Comparison of ENCODE assay signal across 1 cellular context in genomic region chr12:52870361-52871290, GRCh38.
TF ChIP-seq lines count a peak whose summit lies in the region.

No MANE protein-coding gene starts in this region.

TF ChIP-seq in K562, 482 proteins besides CTCF, POLR2A, EP300 and RAD21 (continued from another document and continues in another):
- TF ChIP-seq CHAMP1 (IDR thresholded peaks at IDR 0.05) (no peak), SIN3B (IDR thresholded peaks at IDR 0.05; ENCODE audit: low read depth) (0 out of 2 replicates have a peak, but pooled peaks have one; percentile 14), JUND (IDR thresholded peaks at IDR 0.05; ENCODE audit: borderline replicate concordance, low read depth, low read length) (peak; percentile 51; the same call in 1 of the 2 replicates), JUND (tag; IDR thresholded peaks at IDR 0.05; ENCODE audit: borderline replicate concordance, low read depth, low read length) (no peak), RB1 (IDR thresholded peaks at IDR 0.05; ENCODE audit: low read depth) (peak; percentile 63; the same call in 1 of the 2 replicates), BHLHE40 (IDR thresholded peaks at IDR 0.05; ENCODE audit: low read length) (0 out of 2 replicates have a peak, but pooled peaks have one; percentile 32), STAT5B (CRISPR knock-in tag; IDR thresholded peaks at IDR 0.05) (no peak), ZC3H11A (IDR thresholded peaks at IDR 0.05; ENCODE audit: low read depth, low read length) (no peak), ZNF699 (CRISPR knock-in tag; IDR thresholded peaks at IDR 0.05; ENCODE audit: insufficient replicate concordance) (no peak), TSC22D4 (tag; IDR thresholded peaks at IDR 0.05) (no peak), CREM (IDR thresholded peaks at IDR 0.05; ENCODE audit: low read depth) (0 out of 2 replicates have a peak, but pooled peaks have one; percentile 18), NFE2L1 (tag; IDR thresholded peaks at IDR 0.05; ENCODE audit: borderline replicate concordance, low read depth) (no peak), HNRNPH1 (optimal IDR thresholded peaks at IDR 0.05; ENCODE audit: low read depth, low read length) (no peak), FOXM1 (IDR thresholded peaks at IDR 0.05; ENCODE audit: low read depth) (no peak), FOXM1 (CRISPR knock-in tag; IDR thresholded peaks at IDR 0.05; ENCODE audit: low read depth) (no peak), CBX1 (IDR thresholded peaks at IDR 0.05; ENCODE audit: low read depth) (no peak), PHB (CRISPR knock-in tag; IDR thresholded peaks at IDR 0.05) (no peak), ZNF24 (IDR thresholded peaks at IDR 0.05) (no peak), SMC3 (conservative IDR thresholded peaks at IDR 0.05; ENCODE audit: insufficient read depth, low read depth, low read length) (peak; percentile 95), TBL1XR1 (IDR thresholded peaks at IDR 0.05; ENCODE audit: low read length in 2 of 2) (0 out of 4 replicates have a peak, but pooled peaks of 1 of the 2 experiments have one; percentile 6), YY1 (IDR thresholded peaks at IDR 0.05; ENCODE audit: borderline replicate concordance in 1 of 3, control insufficient read depth in 1 of 3, extremely low read depth in 1 of 3, insufficient read depth in 3 of 3, insufficient read length in 1 of 3, insufficient replicate concordance in 2 of 3, low read depth in 1 of 3, low read length in 2 of 3) (peak in 1 of 3 experiments; percentile 47), NFRKB (IDR thresholded peaks at IDR 0.05; ENCODE audit: low read depth) (no peak), STAT6 (CRISPR knock-in tag; IDR thresholded peaks at IDR 0.05) (no peak), ELF1 (tag; IDR thresholded peaks at IDR 0.05) (no peak), EGR1 (conservative IDR thresholded peaks at IDR 0.05) (peak; percentile 33; the same call in 1 of the 2 replicates), WHSC1 (IDR thresholded peaks at IDR 0.05; ENCODE audit: low read length) (no peak), ZNF449 (CRISPR knock-in tag; IDR thresholded peaks at IDR 0.05) (no peak), ZFX (CRISPR knock-in tag; IDR thresholded peaks at IDR 0.05) (peak; percentile 12; the same call in 1 of the 2 replicates), ATF7 (IDR thresholded peaks at IDR 0.05) (peak; percentile 34; the same call in 1 of the 2 replicates), ZBTB17 (CRISPR knock-in tag; IDR thresholded peaks at IDR 0.05) (no peak), BRD9 (IDR thresholded peaks at IDR 0.05; ENCODE audit: low read depth, partially characterized antibody) (peak; percentile 58), HDAC6 (IDR thresholded peaks at IDR 0.05; ENCODE audit: low read depth, low read length) (no peak), ZNF695 (CRISPR knock-in tag; IDR thresholded peaks at IDR 0.05) (no peak), ERF (CRISPR knock-in tag; IDR thresholded peaks at IDR 0.05) (no peak), RCOR1 (IDR thresholded peaks at IDR 0.05; ENCODE audit: borderline replicate concordance in 1 of 2, low read depth in 2 of 2, low read length in 2 of 2) (peak in 1 of 2 experiments; percentile 44; a peak in 1 of 4 replicates), L3MBTL2 (IDR thresholded peaks at IDR 0.05) (peak; percentile 45; the same call in 1 of the 2 replicates), CSDE1 (IDR thresholded peaks at IDR 0.05) (no peak), GABPB2 (CRISPR knock-in tag; conservative IDR thresholded peaks at IDR 0.05) (no peak), XRCC5 (IDR thresholded peaks at IDR 0.05; ENCODE audit: low read depth, low read length) (peak; percentile 78), TAF7 (tag; IDR thresholded peaks at IDR 0.05) (no peak), MECOM (CRISPR knock-in tag; IDR thresholded peaks at IDR 0.05) (peak; percentile 64; the same call in 1 of the 2 replicates), STAG1 (CRISPR knock-in tag; IDR thresholded peaks at IDR 0.05; ENCODE audit: borderline replicate concordance) (peak; percentile 99)
- TF ChIP-seq, protein P1, sequence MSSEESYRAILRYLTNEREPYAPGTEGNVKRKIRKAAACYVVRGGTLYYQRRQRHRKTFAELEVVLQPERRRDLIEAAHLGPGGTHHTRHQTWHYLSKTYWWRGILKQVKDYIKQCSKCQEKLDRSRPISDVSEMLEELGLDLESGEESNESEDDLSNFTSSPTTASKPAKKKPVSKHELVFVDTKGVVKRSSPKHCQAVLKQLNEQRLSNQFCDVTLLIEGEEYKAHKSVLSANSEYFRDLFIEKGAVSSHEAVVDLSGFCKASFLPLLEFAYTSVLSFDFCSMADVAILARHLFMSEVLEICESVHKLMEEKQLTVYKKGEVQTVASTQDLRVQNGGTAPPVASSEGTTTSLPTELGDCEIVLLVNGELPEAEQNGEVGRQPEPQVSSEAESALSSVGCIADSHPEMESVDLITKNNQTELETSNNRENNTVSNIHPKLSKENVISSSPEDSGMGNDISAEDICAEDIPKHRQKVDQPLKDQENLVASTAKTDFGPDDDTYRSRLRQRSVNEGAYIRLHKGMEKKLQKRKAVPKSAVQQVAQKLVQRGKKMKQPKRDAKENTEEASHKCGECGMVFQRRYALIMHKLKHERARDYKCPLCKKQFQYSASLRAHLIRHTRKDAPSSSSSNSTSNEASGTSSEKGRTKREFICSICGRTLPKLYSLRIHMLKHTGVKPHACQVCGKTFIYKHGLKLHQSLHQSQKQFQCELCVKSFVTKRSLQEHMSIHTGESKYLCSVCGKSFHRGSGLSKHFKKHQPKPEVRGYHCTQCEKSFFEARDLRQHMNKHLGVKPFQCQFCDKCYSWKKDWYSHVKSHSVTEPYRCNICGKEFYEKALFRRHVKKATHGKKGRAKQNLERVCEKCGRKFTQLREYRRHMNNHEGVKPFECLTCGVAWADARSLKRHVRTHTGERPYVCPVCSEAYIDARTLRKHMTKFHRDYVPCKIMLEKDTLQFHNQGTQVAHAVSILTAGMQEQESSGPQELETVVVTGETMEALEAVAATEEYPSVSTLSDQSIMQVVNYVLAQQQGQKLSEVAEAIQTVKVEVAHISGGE (CRISPR knock-in tag; IDR thresholded peaks at IDR 0.05) = 0 out of 6 replicates have a peak, but pooled peaks of 1 of the 3 experiments have one; percentile 31
- TF ChIP-seq, protein P2, sequence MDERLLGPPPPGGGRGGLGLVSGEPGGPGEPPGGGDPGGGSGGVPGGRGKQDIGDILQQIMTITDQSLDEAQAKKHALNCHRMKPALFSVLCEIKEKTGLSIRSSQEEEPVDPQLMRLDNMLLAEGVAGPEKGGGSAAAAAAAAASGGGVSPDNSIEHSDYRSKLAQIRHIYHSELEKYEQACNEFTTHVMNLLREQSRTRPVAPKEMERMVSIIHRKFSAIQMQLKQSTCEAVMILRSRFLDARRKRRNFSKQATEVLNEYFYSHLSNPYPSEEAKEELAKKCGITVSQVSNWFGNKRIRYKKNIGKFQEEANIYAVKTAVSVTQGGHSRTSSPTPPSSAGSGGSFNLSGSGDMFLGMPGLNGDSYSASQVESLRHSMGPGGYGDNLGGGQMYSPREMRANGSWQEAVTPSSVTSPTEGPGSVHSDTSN (CRISPR knock-in tag; IDR thresholded peaks at IDR 0.05; ENCODE audit: low read depth) = no peak
- TF ChIP-seq, protein P2 (tag; conservative IDR thresholded peaks at IDR 0.05; ENCODE audit: low read depth) = peak; percentile 51
- TF ChIP-seq, protein P3, sequence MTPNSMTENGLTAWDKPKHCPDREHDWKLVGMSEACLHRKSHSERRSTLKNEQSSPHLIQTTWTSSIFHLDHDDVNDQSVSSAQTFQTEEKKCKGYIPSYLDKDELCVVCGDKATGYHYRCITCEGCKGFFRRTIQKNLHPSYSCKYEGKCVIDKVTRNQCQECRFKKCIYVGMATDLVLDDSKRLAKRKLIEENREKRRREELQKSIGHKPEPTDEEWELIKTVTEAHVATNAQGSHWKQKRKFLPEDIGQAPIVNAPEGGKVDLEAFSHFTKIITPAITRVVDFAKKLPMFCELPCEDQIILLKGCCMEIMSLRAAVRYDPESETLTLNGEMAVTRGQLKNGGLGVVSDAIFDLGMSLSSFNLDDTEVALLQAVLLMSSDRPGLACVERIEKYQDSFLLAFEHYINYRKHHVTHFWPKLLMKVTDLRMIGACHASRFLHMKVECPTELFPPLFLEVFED (CRISPR knock-in tag; conservative IDR thresholded peaks at IDR 0.05) = no peak
- TF ChIP-seq, protein P4, sequence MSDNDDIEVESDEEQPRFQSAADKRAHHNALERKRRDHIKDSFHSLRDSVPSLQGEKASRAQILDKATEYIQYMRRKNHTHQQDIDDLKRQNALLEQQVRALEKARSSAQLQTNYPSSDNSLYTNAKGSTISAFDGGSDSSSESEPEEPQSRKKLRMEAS (CRISPR knock-in tag; IDR thresholded peaks at IDR 0.05) = no peak
- TF ChIP-seq, protein P5, sequence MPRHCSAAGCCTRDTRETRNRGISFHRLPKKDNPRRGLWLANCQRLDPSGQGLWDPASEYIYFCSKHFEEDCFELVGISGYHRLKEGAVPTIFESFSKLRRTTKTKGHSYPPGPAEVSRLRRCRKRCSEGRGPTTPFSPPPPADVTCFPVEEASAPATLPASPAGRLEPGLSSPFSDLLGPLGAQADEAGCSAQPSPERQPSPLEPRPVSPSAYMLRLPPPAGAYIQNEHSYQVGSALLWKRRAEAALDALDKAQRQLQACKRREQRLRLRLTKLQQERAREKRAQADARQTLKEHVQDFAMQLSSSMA (CRISPR knock-in tag; IDR thresholded peaks at IDR 0.05) = no peak
- TF ChIP-seq, protein P6, sequence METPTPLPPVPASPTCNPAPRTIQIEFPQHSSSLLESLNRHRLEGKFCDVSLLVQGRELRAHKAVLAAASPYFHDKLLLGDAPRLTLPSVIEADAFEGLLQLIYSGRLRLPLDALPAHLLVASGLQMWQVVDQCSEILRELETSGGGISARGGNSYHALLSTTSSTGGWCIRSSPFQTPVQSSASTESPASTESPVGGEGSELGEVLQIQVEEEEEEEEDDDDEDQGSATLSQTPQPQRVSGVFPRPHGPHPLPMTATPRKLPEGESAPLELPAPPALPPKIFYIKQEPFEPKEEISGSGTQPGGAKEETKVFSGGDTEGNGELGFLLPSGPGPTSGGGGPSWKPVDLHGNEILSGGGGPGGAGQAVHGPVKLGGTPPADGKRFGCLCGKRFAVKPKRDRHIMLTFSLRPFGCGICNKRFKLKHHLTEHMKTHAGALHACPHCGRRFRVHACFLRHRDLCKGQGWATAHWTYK (CRISPR knock-in tag; IDR thresholded peaks at IDR 0.05) = no peak
- TF ChIP-seq, protein P7, sequence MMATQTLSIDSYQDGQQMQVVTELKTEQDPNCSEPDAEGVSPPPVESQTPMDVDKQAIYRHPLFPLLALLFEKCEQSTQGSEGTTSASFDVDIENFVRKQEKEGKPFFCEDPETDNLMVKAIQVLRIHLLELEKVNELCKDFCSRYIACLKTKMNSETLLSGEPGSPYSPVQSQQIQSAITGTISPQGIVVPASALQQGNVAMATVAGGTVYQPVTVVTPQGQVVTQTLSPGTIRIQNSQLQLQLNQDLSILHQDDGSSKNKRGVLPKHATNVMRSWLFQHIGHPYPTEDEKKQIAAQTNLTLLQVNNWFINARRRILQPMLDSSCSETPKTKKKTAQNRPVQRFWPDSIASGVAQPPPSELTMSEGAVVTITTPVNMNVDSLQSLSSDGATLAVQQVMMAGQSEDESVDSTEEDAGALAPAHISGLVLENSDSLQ (IDR thresholded peaks at IDR 0.05) = peak; percentile 82
